In genomic region chr3:10187295-10187876, GRCh38 we compare ENCODE assay signal across 1 cellular context.
TF ChIP-seq lines count a peak whose summit lies in the region.

No MANE protein-coding gene starts in this region.

TF ChIP-seq in GM23338, 12 proteins besides CTCF, POLR2A, EP300 and RAD21:
- TF ChIP-seq ZNF462 (CRISPR knock-in tag; IDR thresholded peaks at IDR 0.05), result peak; percentile 16; the same call in 1 of the 2 replicates
- TF ChIP-seq EZH2 (IDR thresholded peaks at IDR 0.05; ENCODE audit: low read depth, unreplicated experiment), result no peak
TF ChIP-seq in GM23338: peak in this region for 1.
